In the genomic region with DNA sequence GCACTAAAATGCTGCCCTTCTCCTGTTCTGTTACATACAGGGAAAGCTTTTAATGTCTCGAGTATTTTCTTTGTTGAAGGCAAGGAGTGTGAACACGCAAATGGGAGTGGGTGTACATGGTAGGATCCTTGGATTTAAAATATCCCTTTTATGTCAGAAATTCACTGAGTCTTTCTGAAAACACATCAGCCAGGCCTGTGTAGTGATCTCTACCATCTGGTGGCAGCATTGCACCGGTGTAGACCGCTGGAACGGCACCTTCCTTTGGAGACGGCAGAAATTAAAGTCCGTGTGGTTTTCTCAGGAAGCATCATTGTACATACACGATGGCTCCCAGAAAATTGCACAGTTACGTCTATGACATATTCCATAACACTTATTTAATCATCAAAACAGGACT, we compare ENCODE assay signal across 8 cellular contexts.
A peak's percentile ranks its signal among the peaks of the same experiment; 100 is the strongest.
DNase-seq lines count a peak whose midpoint lies in the region; ATAC-seq and TF ChIP-seq lines count a peak whose summit lies in the region.

No MANE protein-coding gene starts in this region.

- DNase-seq in left ventricle myocardium inferior (no peak), left cardiac atrium (no peak), NCI-H2171 treated with DMSO at 0.1 percent for 48 hours (lab: John Stamatoyannopoulos, UW) (peak; percentile 42), chondrocyte (ENCODE audit: low spot score) (no peak), sciatic nerve (ENCODE audit: low spot score) (no peak), activated T-cell treated with anti-CD3 and anti-CD28 coated beads for 4 hours (no peak)

- TF ChIP-seq CTCF in left ventricle myocardium inferior (IDR thresholded peaks at IDR 0.05; ENCODE audit: borderline replicate concordance) (peak; percentile 57), chondrocyte (IDR thresholded peaks at IDR 0.05) (peak; percentile 72)

- intact Hi-C loops in left ventricle myocardium inferior (cut with micrococcal nuclease) = no loop called here
- intact Hi-C loops in left cardiac atrium (cut with DNase I) = no loop called here
- intact Hi-C loops in sciatic nerve (cut with DNase I) = no loop called here

- no peaks in the 10 kb centered on the region for H3K9me3 Mint-ChIP-seq in chondrocyte (ENCODE audit: low read depth)

- H3K27me3 ChIP-seq in left ventricle myocardium inferior (ENCODE audit: low read depth) = peaks cover 74% of the 10 kb centered on the region

- H3K36me3 Mint-ChIP-seq in chondrocyte (ENCODE audit: low read depth) = no peaks in the 10 kb centered on the region

- ATAC-seq in left cardiac atrium = no peak
- peak; percentile 55 for ATAC-seq in sciatic nerve
- no peak for ATAC-seq in HG03521 (IDR thresholded peaks at IDR 0.05; ENCODE audit: unreplicated experiment)
- ATAC-seq in HG02870 (IDR thresholded peaks at IDR 0.05; ENCODE audit: unreplicated experiment) = no peak

- no peaks in the 10 kb centered on the region for H3K36me3 ChIP-seq in left ventricle myocardium inferior

- no peak overlapping the region for H3K4me3 ChIP-seq in left ventricle myocardium inferior

- no peaks in the 10 kb centered on the region for H3K9me3 ChIP-seq in left ventricle myocardium inferior (replicated peaks)

- H3K4me1 ChIP-seq in left ventricle myocardium inferior = no peaks in the 10 kb centered on the region

- H3K27ac ChIP-seq in left ventricle myocardium inferior (replicated peaks) = no peak overlapping the region

- H3K27me3 Mint-ChIP-seq in chondrocyte (ENCODE audit: low read depth) = peaks cover 25% of the 10 kb centered on the region

- H3K4me3 Mint-ChIP-seq in chondrocyte (ENCODE audit: unreplicated experiment) = no peak overlapping the region

- H3K27ac Mint-ChIP-seq in chondrocyte (ENCODE audit: unreplicated experiment) = no peak overlapping the region

- H3K4me1 Mint-ChIP-seq in chondrocyte (ENCODE audit: low read depth) = no peaks in the 10 kb centered on the region
